12 cellular contexts compared by ENCODE assay signal in genomic region chr19:23957660-23958281, GRCh38. TPM values are rescaled to one million over a fixed set of nuclear protein-coding genes. Genes with fewer than 3 reads are reported as not detected.
DNase-seq lines count a peak whose midpoint lies in the region; ATAC-seq and TF ChIP-seq lines count a peak whose summit lies in the region.
"Had no signal": no experiment of that assay in that cellular context is flagged by ENCODE, and none has a peak within 500 bp of the region (broad histone marks: within the 10 kb centered on the region; RNA-seq: fewer than 3 reads in every experiment).

No MANE protein-coding gene starts in this region.

- DNase-seq in ELR (ENCODE audit: low read depth): peak; percentile 88
- peak; percentile 84 for DNase-seq in NCI-H774 (lab: John Stamatoyannopoulos, UW)
- peak; percentile 89 for DNase-seq in epithelial cell of esophagus (ENCODE audit: low read depth)
- DNase-seq in renal cortical epithelial cell (ENCODE audit: low read depth): peak; percentile 89
- DNase-seq in C1 segment of cervical spinal cord (lab: John Stamatoyannopoulos, UW): no peak
- no peak for DNase-seq in iPS-NIHi11 (ENCODE audit: low spot score)
- DNase-seq in GM10248 (ENCODE audit: extremely low spot score): no peak
- DNase-seq: activated CD8-positive, alpha-beta memory T cell treated with anti-CD3 and anti-CD28 coated beads, Interleukin-2, amount 50 U/mL, for 48 hours; NCI-H2227 treated with DMSO at 0.1 percent for 48 hours; T-helper 17 cell had no signal

- no peak for ATAC-seq in HG03442 (IDR thresholded peaks at IDR 0.05; ENCODE audit: unreplicated experiment)
- ATAC-seq: T-helper 17 cell had no signal

- POLR2A ChIA-PET in GM10248 (lab: Yijun Ruan, JAX): no interaction called here

- no peak for TF ChIP-seq CTCF in epithelial cell of esophagus (IDR thresholded peaks at IDR 0.05; ENCODE audit: insufficient read depth, low read depth, low read length, missing control alignments)
- TF ChIP-seq CTCF in GM10248 (IDR thresholded peaks at IDR 0.05; ENCODE audit: control extremely low read depth, extremely low read depth, low read depth, missing control alignments): no peak

- CTCF ChIA-PET in GM10248 (lab: Yijun Ruan, JAX): no interaction called here

- H3K4me3 ChIP-seq in epithelial cell of esophagus (ENCODE audit: low read length): no peak overlapping the region
- H3K4me3 ChIP-seq: hepatocyte had no signal

RNA-seq across cellular contexts. Expression of gene ZNF726, which starts 43.1 kb away (rescaled TPM):
- 3.2 and 3.8 TPM in 2 replicates for total RNA-seq in renal cortical epithelial cell
- total RNA-seq: hepatocyte had no signal

Comparison
In these comparisons a context has a peak if more than half of its experiments do, and no peak if none do; other contexts are left out.
1. DNase-seq: peak in ELR (single experiment), NCI-H774 (single experiment), epithelial cell of esophagus (single experiment) and renal cortical epithelial cell (single experiment); none in C1 segment of cervical spinal cord (0 of 14), iPS-NIHi11 (single experiment) and GM10248 (single experiment).